Comparison of ENCODE assay signal across 1 cellular context in the genomic region with DNA sequence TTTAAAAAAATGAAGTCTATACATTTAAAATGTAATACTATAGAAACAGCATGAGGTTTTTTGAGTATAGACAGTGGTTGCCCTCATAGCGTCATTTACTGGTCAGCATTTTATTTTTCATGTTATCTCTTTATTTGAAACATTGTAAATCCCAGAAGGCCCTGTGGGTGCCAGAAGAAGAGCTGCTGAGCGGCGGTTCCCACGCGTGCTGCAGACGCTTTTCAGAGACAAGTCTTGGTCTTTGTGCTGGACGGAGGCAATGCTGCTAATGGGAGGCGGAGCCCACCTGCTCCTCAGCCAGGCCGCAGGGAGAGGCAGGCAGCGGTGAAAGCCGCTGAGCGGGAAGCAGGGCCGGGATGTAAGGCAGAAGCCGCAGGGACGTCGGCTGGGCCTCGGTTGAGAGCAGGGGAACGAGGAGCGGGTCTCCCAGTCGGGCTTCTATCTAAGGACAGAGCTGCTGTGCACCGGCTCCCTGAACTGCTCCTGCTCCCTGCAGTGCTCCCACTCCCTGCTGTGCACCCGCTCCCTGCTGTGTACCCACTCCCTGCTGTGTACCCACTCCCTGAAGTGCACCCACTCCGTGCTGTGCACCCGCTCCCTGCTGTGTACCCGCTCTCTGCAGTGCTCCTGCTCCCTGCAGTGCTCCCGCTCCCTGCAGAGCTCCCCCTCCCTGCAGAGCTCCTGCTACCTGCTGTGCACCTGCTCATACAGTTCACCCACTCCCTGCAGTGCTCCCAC.
TF ChIP-seq lines count a peak whose summit lies in the region.

No MANE protein-coding gene starts in this region.

TF ChIP-seq in IMR-90, 13 proteins besides CTCF, POLR2A, EP300 and RAD21:
- TF ChIP-seq MAZ (IDR thresholded peaks at IDR 0.05; ENCODE audit: borderline replicate concordance, low read depth, low read length) (no peak), BHLHE40 (IDR thresholded peaks at IDR 0.05; ENCODE audit: low read depth, low read length) (no peak), MXI1 (IDR thresholded peaks at IDR 0.05; ENCODE audit: borderline replicate concordance, low read depth, low read length) (no peak), MAFK (IDR thresholded peaks at IDR 0.05; ENCODE audit: low read depth, low read length) (no peak), CHD1 (IDR thresholded peaks at IDR 0.05; ENCODE audit: low read depth, low read length) (no peak), RFX5 (IDR thresholded peaks at IDR 0.05; ENCODE audit: low read depth, low read length) (no peak), USF2 (IDR thresholded peaks at IDR 0.05; ENCODE audit: low read depth, low read length) (no peak), NFE2L2 (IDR thresholded peaks at IDR 0.05; ENCODE audit: low read depth, low read length) (no peak), SMC3 (IDR thresholded peaks at IDR 0.05; ENCODE audit: low read depth, low read length) (no peak), FOS (IDR thresholded peaks at IDR 0.05; ENCODE audit: low read depth, low read length) (no peak), CEBPB (IDR thresholded peaks at IDR 0.05; ENCODE audit: low read depth, low read length) (no peak), RCOR1 (IDR thresholded peaks at IDR 0.05; ENCODE audit: insufficient replicate concordance, low read length) (no peak)
- TF ChIP-seq, protein P1, sequence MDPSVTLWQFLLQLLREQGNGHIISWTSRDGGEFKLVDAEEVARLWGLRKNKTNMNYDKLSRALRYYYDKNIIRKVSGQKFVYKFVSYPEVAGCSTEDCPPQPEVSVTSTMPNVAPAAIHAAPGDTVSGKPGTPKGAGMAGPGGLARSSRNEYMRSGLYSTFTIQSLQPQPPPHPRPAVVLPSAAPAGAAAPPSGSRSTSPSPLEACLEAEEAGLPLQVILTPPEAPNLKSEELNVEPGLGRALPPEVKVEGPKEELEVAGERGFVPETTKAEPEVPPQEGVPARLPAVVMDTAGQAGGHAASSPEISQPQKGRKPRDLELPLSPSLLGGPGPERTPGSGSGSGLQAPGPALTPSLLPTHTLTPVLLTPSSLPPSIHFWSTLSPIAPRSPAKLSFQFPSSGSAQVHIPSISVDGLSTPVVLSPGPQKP (IDR thresholded peaks at IDR 0.05; ENCODE audit: borderline replicate concordance, low read depth, low read length) = no peak
